In the genomic region with DNA sequence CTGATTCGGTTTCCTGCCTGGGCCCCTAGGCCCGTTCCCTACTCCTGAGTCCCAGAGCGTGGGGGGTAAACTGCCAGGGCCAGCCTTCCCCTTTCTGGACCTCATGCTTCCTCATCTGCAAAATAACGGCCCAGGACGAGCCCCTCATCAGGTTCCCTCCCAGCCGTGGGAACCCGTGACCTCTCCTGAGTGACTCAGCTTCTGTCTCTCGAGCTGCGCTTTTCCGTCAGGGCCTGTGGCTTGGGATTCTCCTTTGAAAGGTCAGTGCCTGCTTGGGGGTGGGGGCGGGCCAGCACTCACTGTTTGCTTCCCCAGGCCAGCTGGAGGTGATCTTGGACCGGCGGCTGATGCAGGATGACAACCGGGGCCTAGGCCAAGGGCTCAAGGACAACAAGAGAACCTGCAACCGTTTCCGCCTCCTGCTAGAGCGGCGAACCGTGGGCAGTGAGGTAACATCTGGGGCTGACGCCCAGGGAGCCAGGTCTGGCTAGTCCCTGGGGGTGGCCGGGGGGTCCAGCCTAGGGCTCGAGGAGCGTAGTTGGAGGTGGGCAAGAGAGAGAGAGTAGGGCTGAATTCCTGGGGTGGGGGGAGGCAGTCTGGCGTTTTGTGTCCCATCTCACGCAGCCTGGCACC, we compare ENCODE assay signal across 7 cellular contexts. TPM values are rescaled to one million over a fixed set of nuclear protein-coding genes. Genes with fewer than 3 reads are reported as not detected.
DNase-seq lines count a peak whose midpoint lies in the region; ATAC-seq and TF ChIP-seq lines count a peak whose summit lies in the region.
"Had no signal": no experiment of that assay in that cellular context is flagged by ENCODE, and none has a peak within 500 bp of the region (broad histone marks: within the 10 kb centered on the region; RNA-seq: fewer than 3 reads in every experiment).

No MANE protein-coding gene starts in this region.

- H3K4me3 ChIP-seq in adrenal gland: peak overlapping the region in 1 of 4 donors; percentile 16

- H3K4me1 ChIP-seq in adrenal gland (replicated peaks in 1 of 2): peaks cover 16 to 20% of the 10 kb centered on the region in 2 donors

- intact Hi-C loops in adrenal gland (cut with DNase I): no loop called here

- DNase-seq in CD1c-positive myeloid dendritic cell (ENCODE audit: extremely low spot score): peak; percentile 98
- DNase-seq in adrenal gland: peak; percentile 81 to 95 (median 92)
- DNase-seq in medulla oblongata (ENCODE audit: extremely low spot score): peak; percentile 65
- DNase-seq in occipital lobe (lab: John Stamatoyannopoulos, UW): no peak
- DNase-seq in NCI-H1436 (lab: John Stamatoyannopoulos, UW): no peak
- DNase-seq: stimulated activated CD4-positive, alpha-beta T cell treated with anti-CD3 and anti-CD28 coated beads, Interleukin-15, amount 100 ng/mL, for 24 hours had no signal

- peaks cover 0 to 95% of the 10 kb centered on the region in 2 donors for H3K36me3 ChIP-seq in adrenal gland (replicated peaks in 1 of 2)

- no peaks in the 10 kb centered on the region for H3K9me3 ChIP-seq in adrenal gland (replicated peaks in 1 of 3)

- H3K27ac ChIP-seq in adrenal gland: peak overlapping the region; percentile 54 to 90 (median 80)

- no peak for TF ChIP-seq CTCF in adrenal gland (IDR thresholded peaks at IDR 0.05)

- WGBS in adrenal gland, 4 donors: 35 to 59% (median 37%) methylated on average over 11 to 25 of the region's 25 CpGs

- peak in 1 of 2 donors; percentile 25 for TF ChIP-seq POLR2A in adrenal gland (IDR thresholded peaks at IDR 0.05)

- H3K27me3 ChIP-seq in adrenal gland: no peaks in the 10 kb centered on the region

- ATAC-seq in HG03196 (IDR thresholded peaks at IDR 0.05; ENCODE audit: unreplicated experiment): no peak

RNA-seq across cellular contexts. Expression of gene MAN2A2, which starts 12.8 kb away (rescaled TPM):
- total RNA-seq in adrenal gland (10 to 100 TPM; 52.3 to 94.6 (median 68.5) TPM), occipital lobe (32.4 TPM)
- polyA plus RNA-seq in adrenal gland: 10 to 100 TPM; 26.5 to 83.3 (median 46.2) TPM

RNA-seq across cellular contexts. Expression of gene HDDC3, which starts 16.4 kb away (rescaled TPM):
- total RNA-seq in adrenal gland: 10 to 100 TPM; 14.6 to 40.2 (median 25.0) TPM
- polyA plus RNA-seq in adrenal gland: 10 to 100 TPM; 19.9 to 31.5 (median 30.4) TPM
- total RNA-seq in occipital lobe: 11.7 TPM

RNA-seq across cellular contexts. Expression of gene UNC45A, which starts 19.2 kb away (rescaled TPM):
- total RNA-seq in adrenal gland (100 to 1,000 TPM in 1 of 8 donors, 10 to 100 TPM in 7; 32.2 to 114 (median 54.2) TPM), occipital lobe (35.7 TPM)
- 10 to 100 TPM; 28.1 to 82.1 (median 71.1) TPM for polyA plus RNA-seq in adrenal gland

RNA-seq across cellular contexts. Expression of gene FES, which starts 31.6 kb away (rescaled TPM):
- 10 to 100 TPM; 15.3 to 82.3 (median 27.7) TPM for total RNA-seq in adrenal gland
- polyA plus RNA-seq in adrenal gland: 10 to 100 TPM in 2 of 3 donors, 1 to 10 TPM in 1; 2.3 to 32.9 (median 19.5) TPM
- total RNA-seq in occipital lobe: 4.8 TPM

RNA-seq across cellular contexts. Expression of gene RCCD1, which starts 38.8 kb away (rescaled TPM):
- total RNA-seq in adrenal gland (10 to 100 TPM in 7 of 8 donors, 1 to 10 TPM in 1; 8.1 to 38.7 (median 19.7) TPM), occipital lobe (17.9 TPM)
- polyA plus RNA-seq in adrenal gland: 10 to 100 TPM in 2 of 3 donors, 1 to 10 TPM in 1; 7.7 to 17.4 (median 13.5) TPM

Comparison
In these comparisons a context has a peak if more than half of its experiments do, and no peak if none do; other contexts are left out.
1. DNase-seq: peak in CD1c-positive myeloid dendritic cell (single experiment), adrenal gland (7 of 7) and medulla oblongata (single experiment); none in occipital lobe (single experiment) and NCI-H1436 (single experiment).